8 cellular contexts compared by ENCODE assay signal in the genomic region with DNA sequence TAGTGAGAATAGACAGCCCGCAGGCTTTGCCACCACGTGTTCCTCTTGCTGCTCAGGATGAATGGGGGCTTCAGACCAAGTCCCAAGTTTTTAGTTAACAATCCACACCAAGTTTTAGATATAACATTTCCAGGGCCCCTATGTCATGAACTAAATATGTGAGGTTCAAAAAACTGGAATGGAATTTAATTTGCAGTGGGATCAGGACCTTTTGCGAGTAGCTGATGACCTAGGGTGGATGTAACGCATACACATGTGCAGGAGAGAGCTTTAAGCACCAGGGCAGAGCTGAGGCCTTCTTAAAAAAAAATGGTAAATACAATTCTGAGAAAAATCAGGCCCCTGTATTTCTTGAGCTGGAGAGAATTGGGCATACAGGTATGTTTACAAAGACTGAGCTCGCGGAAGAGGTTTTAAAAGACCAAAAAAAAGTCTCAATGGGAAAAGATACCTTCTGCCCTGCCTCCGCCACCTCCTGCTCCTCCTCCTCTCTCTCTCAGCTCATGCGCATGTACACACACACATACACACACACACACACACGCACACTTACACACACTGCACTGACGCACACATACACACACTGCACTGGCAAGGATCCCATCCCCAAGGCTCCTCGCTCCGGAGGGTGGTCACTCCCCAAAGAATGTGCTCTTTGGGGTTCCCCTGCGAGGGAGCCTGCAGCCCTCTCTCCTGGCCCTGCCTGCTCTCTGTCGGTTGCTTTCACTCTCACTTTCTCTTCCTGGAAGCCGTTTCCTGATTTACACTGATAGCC. TPM values are rescaled to one million over a fixed set of nuclear protein-coding genes. Genes with fewer than 3 reads are reported as not detected.
DNase-seq lines count a peak whose midpoint lies in the region; ATAC-seq lines count a peak whose summit lies in the region.

No MANE protein-coding gene starts in this region.

- ATAC-seq in GM19467 (IDR thresholded peaks at IDR 0.05; ENCODE audit: unreplicated experiment) (peak; percentile 87), HG03565 (IDR thresholded peaks at IDR 0.05; ENCODE audit: unreplicated experiment) (peak; percentile 89)
- peak; percentile 88 to 90 for ATAC-seq in activated T-cell treated with anti-CD3 and anti-CD28 coated beads, Interleukin-2, amount 50 U/mL, for 72 hours (replicated peaks in 1 of 2)

- H3K9me3 Mint-ChIP-seq in activated T-cell treated with anti-CD3 and anti-CD28 coated beads, Interleukin-2, amount 50 U/mL, for 72 hours: no peaks in the 10 kb centered on the region

- H3K36me3 ChIP-seq in rectal smooth muscle tissue (ENCODE audit: control insufficient read depth, insufficient read depth, low read length): no peaks in the 10 kb centered on the region

- H3K27ac ChIP-seq in rectal smooth muscle tissue (ENCODE audit: low read depth, low read length): peak overlapping the region; percentile 62

- peak overlapping the region; percentile 83 to 91 for H3K4me3 Mint-ChIP-seq in activated T-cell treated with anti-CD3 and anti-CD28 coated beads, Interleukin-2, amount 50 U/mL, for 72 hours

- peak overlapping the region; percentile 90 for H3K4me3 ChIP-seq in rectal smooth muscle tissue (ENCODE audit: low read length)

- H3K27me3 ChIP-seq in rectal smooth muscle tissue (ENCODE audit: control insufficient read depth, insufficient read depth, low read length): no peaks in the 10 kb centered on the region

- H3K36me3 Mint-ChIP-seq in activated T-cell treated with anti-CD3 and anti-CD28 coated beads, Interleukin-2, amount 50 U/mL, for 72 hours (ENCODE audit: insufficient read depth in 2 of 2): no peaks in the 10 kb centered on the region

- H3K27ac Mint-ChIP-seq in activated T-cell treated with anti-CD3 and anti-CD28 coated beads, Interleukin-2, amount 50 U/mL, for 72 hours: peak overlapping the region; percentile 96

- H3K4me1 ChIP-seq in rectal smooth muscle tissue (ENCODE audit: control insufficient read depth, insufficient read depth, low read length): peaks cover 12% of the 10 kb centered on the region

- peaks cover 20% of the 10 kb centered on the region for H3K4me1 Mint-ChIP-seq in activated T-cell treated with anti-CD3 and anti-CD28 coated beads, Interleukin-2, amount 50 U/mL, for 72 hours (ENCODE audit: low read depth)

- no peaks in the 10 kb centered on the region for H3K27me3 Mint-ChIP-seq in activated T-cell treated with anti-CD3 and anti-CD28 coated beads, Interleukin-2, amount 50 U/mL, for 72 hours (ENCODE audit: low read depth)

- peak; percentile 28 for DNase-seq in CD1c-positive myeloid dendritic cell (ENCODE audit: extremely low spot score)
- peak; percentile 41 to 49 for DNase-seq in activated T-cell treated with anti-CD3 and anti-CD28 coated beads, Interleukin-2, amount 50 U/mL, for 72 hours
- DNase-seq in glomerular visceral epithelial cell (ENCODE audit: extremely low spot score): peak; percentile 38
- DNase-seq in HuH-7.5 (ENCODE audit: low spot score): no peak
- DNase-seq in NCI-H187 (lab: John Stamatoyannopoulos, UW): no peak

- peak overlapping the region; percentile 6 for H3K9ac ChIP-seq in rectal smooth muscle tissue (ENCODE audit: low read length)

RNA-seq across cellular contexts. Expression of gene IGF1R, which starts 48.2 kb away (rescaled TPM):
- 10 to 100 TPM; 25.7 to 40.1 TPM for total RNA-seq in activated T-cell treated with anti-CD3 and anti-CD28 coated beads, Interleukin-2, amount 50 U/mL, for 72 hours

Comparison
In these comparisons a context has a peak if more than half of its experiments do, and no peak if none do; other contexts are left out.
1. DNase-seq: peak in CD1c-positive myeloid dendritic cell (single experiment), activated T-cell treated with anti-CD3 and anti-CD28 coated beads, Interleukin-2, amount 50 U/mL, for 72 hours (2 of 2) and glomerular visceral epithelial cell (single experiment); none in HuH-7.5 (single experiment) and NCI-H187 (0 of 2).
2. Peak in every context shown above with its lines, with median percentiles within 50 percentile points of each other: ATAC-seq.